19 cellular contexts compared by ENCODE assay signal in genomic region chr3:9169326-9169725, GRCh38.
A peak's percentile ranks its signal among the peaks of the same experiment; 100 is the strongest.
DNase-seq lines count a peak whose midpoint lies in the region; ATAC-seq and TF ChIP-seq lines count a peak whose summit lies in the region.
"Had no signal": no experiment of that assay in that cellular context is flagged by ENCODE, and none has a peak within 500 bp of the region (broad histone marks: within the 10 kb centered on the region; RNA-seq: fewer than 3 reads in every experiment).

No MANE protein-coding gene starts in this region.

- H3K4me1 Mint-ChIP-seq in activated naive CD4-positive, alpha-beta T cell treated with anti-CD3 and anti-CD28 coated beads for 36 hours (ENCODE audit: low read depth): peaks cover 4% of the 10 kb centered on the region
- H3K4me1 Mint-ChIP-seq in brain: peaks cover 46% of the 10 kb centered on the region

- no peak for TF ChIP-seq EP300 in stomach (IDR thresholded peaks at IDR 0.05)

- no peak overlapping the region for H3K4me3 Mint-ChIP-seq in activated naive CD4-positive, alpha-beta T cell treated with anti-CD3 and anti-CD28 coated beads for 36 hours
- no peak overlapping the region for H3K4me3 Mint-ChIP-seq in brain

- H3K27me3 ChIP-seq in stomach: no peaks in the 10 kb centered on the region
- H3K27me3 ChIP-seq in upper lobe of right lung: no peaks in the 10 kb centered on the region
- no peaks in the 10 kb centered on the region for H3K27me3 ChIP-seq in brain microvascular endothelial cell (replicated peaks)
- H3K27me3 ChIP-seq: hepatocyte, ovary, sigmoid colon had no signal

- H3K9me3 ChIP-seq in HEK293 (ENCODE audit: control insufficient read depth, insufficient read depth, low read depth, low read length): no peaks in the 10 kb centered on the region
- no peaks in the 10 kb centered on the region for H3K9me3 ChIP-seq in stomach
- no peaks in the 10 kb centered on the region for H3K9me3 ChIP-seq in upper lobe of right lung
- H3K9me3 ChIP-seq: sigmoid colon had no signal

- no peaks in the 10 kb centered on the region for H3K36me3 ChIP-seq in HEK293 (ENCODE audit: control insufficient read depth in 2 of 2, insufficient read depth in 1 of 2, low read length in 2 of 2)
- no peaks in the 10 kb centered on the region for H3K36me3 ChIP-seq in stomach
- H3K36me3 ChIP-seq in upper lobe of right lung: no peaks in the 10 kb centered on the region
- H3K36me3 ChIP-seq in brain microvascular endothelial cell (replicated peaks): no peaks in the 10 kb centered on the region
- H3K36me3 ChIP-seq: ovary, sigmoid colon had no signal

- 93 to 100% (median 94%) methylated on average over 1 of the region's 1 CpG for WGBS in stomach, 5 donors

- in situ Hi-C loops in brain microvascular endothelial cell (cut with HindIII; ENCODE audit: low pct_ligation_motif_present, low sequenced_read_pairs): no loop called here

- POLR2A ChIA-PET in HEK293 (lab: Yijun Ruan, JAX): no interaction called here

- H3K27ac Mint-ChIP-seq in activated naive CD4-positive, alpha-beta T cell treated with anti-CD3 and anti-CD28 coated beads for 36 hours: peak overlapping the region; percentile 44
- H3K27ac Mint-ChIP-seq in brain: peak overlapping the region in 4 of 5 experiments; percentile 7 to 67 (median 40)

- H3K4me1 ChIP-seq in HEK293 (ENCODE audit: control insufficient read depth, insufficient read depth, low read length) (no peaks in the 10 kb centered on the region), stomach (peaks cover 8 to 21% (median 13%) of the 10 kb centered on the region in 4 donors), upper lobe of right lung (peaks cover 8% of the 10 kb centered on the region)
- H3K4me1 ChIP-seq: sigmoid colon had no signal

- no peak for DNase-seq in activated naive CD4-positive, alpha-beta T cell treated with anti-CD3 and anti-CD28 coated beads for 36 hours
- DNase-seq in activated naive CD4-positive, alpha-beta T cell treated with Interleukin-2 at 50 U/mL for 16 hours: no peak
- DNase-seq in renal cortical epithelial cell (ENCODE audit: low read depth): peak; percentile 74
- no peak for DNase-seq in stomach
- no peak for DNase-seq in upper lobe of right lung
- DNase-seq in brain microvascular endothelial cell: no peak
- DNase-seq: activated CD4-positive, alpha-beta T cell treated with anti-CD3 and anti-CD28 coated beads, Interleukin-2, amount 50 U/mL, for 4 hours; aorta; H7; NCI-H1048; NCI-H526 treated with DMSO at 0.1 percent for 48 hours; OCI-M1; ovary; sigmoid colon; stimulated activated naive CD8-positive, alpha-beta T cell treated with anti-CD3 and anti-CD28 coated beads, Interleukin-15, Interleukin-2, amounts not matched to agents 100 U/mL and 50 U/mL, for 24 hours had no signal

- no peak for TF ChIP-seq POLR2A in stomach (IDR thresholded peaks at IDR 0.05)

- CTCF ChIA-PET in activated naive CD4-positive, alpha-beta T cell treated with anti-CD3 and anti-CD28 coated beads for 36 hours (lab: Charles Lee): no interaction called here
- CTCF ChIA-PET in HEK293 (lab: Yijun Ruan, JAX): no interaction called here

- H3K36me3 Mint-ChIP-seq in activated naive CD4-positive, alpha-beta T cell treated with anti-CD3 and anti-CD28 coated beads for 36 hours (ENCODE audit: low read depth): no peaks in the 10 kb centered on the region
- peaks cover 6% of the 10 kb centered on the region for H3K36me3 Mint-ChIP-seq in brain

- H3K27me3 Mint-ChIP-seq in activated naive CD4-positive, alpha-beta T cell treated with anti-CD3 and anti-CD28 coated beads for 36 hours (ENCODE audit: low read depth): no peaks in the 10 kb centered on the region
- H3K27me3 Mint-ChIP-seq in brain: no peaks in the 10 kb centered on the region

- intact Hi-C loops in activated naive CD4-positive, alpha-beta T cell treated with anti-CD3 and anti-CD28 coated beads for 36 hours (cut with micrococcal nuclease): loop anchor here (2.0 to 5.0 kb wide), 3 partner anchors 79 to 228 kb away; partner anchors contain the start of genes SETD5 and SRGAP3
- intact Hi-C loops in stomach (cut with DNase I; ENCODE audit: low total_unique reads) (no loop called here), upper lobe of right lung (cut with DNase I) (no loop called here)

- no peak for ATAC-seq in upper lobe of right lung
- ATAC-seq: stimulated activated naive CD8-positive, alpha-beta T cell treated with anti-CD3 and anti-CD28 coated beads, Interleukin-15, Interleukin-2, amounts not matched to agents 100 U/mL and 50 U/mL, for 24 hours had no signal

- TF ChIP-seq CTCF in HEK293 (tag by site-specific recombination; IDR thresholded peaks at IDR 0.05) (no peak), brain (conservative IDR thresholded peaks at IDR 0.05) (no peak), stomach (IDR thresholded peaks at IDR 0.05) (no peak), upper lobe of right lung (IDR thresholded peaks at IDR 0.05) (no peak), brain microvascular endothelial cell (IDR thresholded peaks at IDR 0.05; ENCODE audit: low read depth, low read length, missing control alignments) (no peak)

- H3K27ac ChIP-seq in HEK293 (ENCODE audit: extremely low read depth, low read depth, low read length) (no peak overlapping the region), stomach (no peak overlapping the region), upper lobe of right lung (no peak overlapping the region), brain microvascular endothelial cell (no peak overlapping the region)
- H3K27ac ChIP-seq: hepatocyte, HL-60, ovary, sigmoid colon had no signal

- H3K4me3 ChIP-seq in HEK293 (ENCODE audit: low read depth, low read length) (no peak overlapping the region), stomach (no peak overlapping the region), upper lobe of right lung (no peak overlapping the region), brain microvascular endothelial cell (ENCODE audit: low read depth, low read length) (no peak overlapping the region)
- H3K4me3 ChIP-seq: hepatocyte, ovary, sigmoid colon had no signal

- no peaks in the 10 kb centered on the region for H3K9me3 Mint-ChIP-seq in activated naive CD4-positive, alpha-beta T cell treated with anti-CD3 and anti-CD28 coated beads for 36 hours
- H3K9me3 Mint-ChIP-seq in brain: no peaks in the 10 kb centered on the region

TF ChIP-seq in HEK293, 187 proteins besides CTCF, POLR2A, EP300 and RAD21:
- TF ChIP-seq RBAK (tag by site-specific recombination; IDR thresholded peaks at IDR 0.05): no peak
- no peak for TF ChIP-seq GLI4 (tag by site-specific recombination; IDR thresholded peaks at IDR 0.05)
- TF ChIP-seq KLF17 (tag by site-specific recombination; IDR thresholded peaks at IDR 0.05): no peak
- TF ChIP-seq HOXD13 (CRISPR knock-in tag; IDR thresholded peaks at IDR 0.05; ENCODE audit: borderline replicate concordance): no peak
- TF ChIP-seq ZFHX2 (tag by site-specific recombination; conservative IDR thresholded peaks at IDR 0.05): 0 out of 2 replicates have a peak, but pooled peaks have one; percentile 32
- TF ChIP-seq ZNF785 (tag by site-specific recombination; IDR thresholded peaks at IDR 0.05): no peak
- TF ChIP-seq ZNF112 (tag by site-specific recombination; IDR thresholded peaks at IDR 0.05): no peak
- TF ChIP-seq ZSCAN5A (tag by site-specific recombination; IDR thresholded peaks at IDR 0.05): no peak
